ENCODE assay signal across 22 cellular contexts in the genomic region with DNA sequence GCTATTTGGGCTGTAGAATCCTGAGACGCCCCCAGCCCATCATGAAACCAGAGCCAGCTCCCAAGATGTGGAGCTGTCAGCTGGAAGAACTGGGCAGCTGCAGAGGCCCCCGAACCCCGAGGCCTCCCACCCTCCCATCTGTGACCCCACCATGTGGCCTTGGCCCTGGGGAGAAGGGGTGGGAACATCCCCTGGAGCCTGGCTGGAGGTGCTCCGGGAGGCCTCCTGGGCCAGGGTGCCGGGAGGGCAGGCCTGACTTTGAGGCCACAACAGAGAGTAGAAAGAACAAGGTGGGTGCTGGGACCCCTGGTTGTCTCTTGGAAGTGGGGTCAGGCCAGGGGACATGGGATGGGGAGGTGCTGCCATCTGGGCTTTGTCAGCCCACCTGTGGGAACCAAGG.
"Had no signal": no experiment of that assay in that cellular context is flagged by ENCODE, and none has a peak within 500 bp of the region (broad histone marks: within the 10 kb centered on the region; RNA-seq: fewer than 3 reads in every experiment).

No MANE protein-coding gene starts in this region.

- H2AFZ ChIP-seq: hepatocyte had no signal

- H3K4me2 ChIP-seq: hepatocyte had no signal

- ATAC-seq: effector memory CD8-positive, alpha-beta T cell; foreskin keratinocyte; gastroesophageal sphincter; heart left ventricle; left colon; left lobe of liver; lower lobe of right lung; mucosa of descending colon had no signal

- DNase-seq: colonic mucosa; cortex of kidney; effector CD8-positive, alpha-beta T cell; effector memory CD8-positive, alpha-beta T cell; foreskin keratinocyte; heart left ventricle; hypothalamus; immature natural killer cell; islet precursor cell; kidney; kidney glomerular epithelial cell; left colon; left ventricle myocardium inferior; lower lobe of right lung; mesenchymal stem cell; mucosa of descending colon had no signal

- FAIRE-seq: endothelial cell of umbilical vein, frontal cortex, kidney had no signal

- H3K27me3 ChIP-seq: colonic mucosa, esophagus muscularis mucosa, foreskin keratinocyte, gastroesophageal sphincter, heart left ventricle, hepatocyte had no signal

- H3K36me3 ChIP-seq: colonic mucosa, esophagus muscularis mucosa, gastroesophageal sphincter, heart left ventricle, left ventricle myocardium inferior, lower lobe of right lung had no signal

- H3K9me3 ChIP-seq: colonic mucosa had no signal

- H3K79me2 ChIP-seq: hepatocyte had no signal

- H3K4me3 ChIP-seq: colonic mucosa, esophagus muscularis mucosa, gastroesophageal sphincter, heart left ventricle, hepatocyte, left ventricle myocardium inferior, lower lobe of right lung, mucosa of descending colon had no signal

- H3K4me1 ChIP-seq: colonic mucosa, foreskin keratinocyte, heart left ventricle, left ventricle myocardium inferior, lower lobe of right lung had no signal

- H3K27ac ChIP-seq: colonic mucosa, esophagus muscularis mucosa, foreskin keratinocyte, gastroesophageal sphincter, heart left ventricle, hepatocyte, left ventricle myocardium inferior, lower lobe of right lung had no signal
